Comparison of ENCODE assay signal across 19 cellular contexts in genomic region chr12:78220811-78221210, GRCh38.
"Had no signal": no experiment of that assay in that cellular context is flagged by ENCODE, and none has a peak within 500 bp of the region (broad histone marks: within the 10 kb centered on the region; RNA-seq: fewer than 3 reads in every experiment).

No MANE protein-coding gene starts in this region.

- H3K4me1 ChIP-seq: SJSA1 had no signal

- ATAC-seq: HepG2 had no signal

- H3K9me3 ChIP-seq: SJSA1 had no signal

- H3K4me3 ChIP-seq: SJSA1, SK-N-MC had no signal

- H3K27me3 ChIP-seq: SJSA1 had no signal

- H3K27ac ChIP-seq: SJSA1, SK-N-MC had no signal

- H3K36me3 ChIP-seq: SJSA1 had no signal

- DNase-seq: IMR-90, Karpas-422, KG1, MM.1S, NCI-H1092 treated with DMSO at 0.1 percent for 48 hours, NCI-H1436, NCI-H187, NCI-H2029, NCI-H2081 treated with DMSO at 0.1 percent for 48 hours, NCI-H345, NCI-H446 treated with DMSO at 0.1 percent for 48 hours, NCI-H524 treated with DMSO at 0.1 percent for 48 hours, NCI-H69, NCI-H774, RPMI8226, SIG-M5 had no signal
